ENCODE assay signal across 1 cellular context in genomic region chr1:161612322-161613141, GRCh38.
TF ChIP-seq lines count a peak whose summit lies in the region.
"Not testable (repeated sequence)": the region's sequence is repeated elsewhere in the genome, so short reads cannot be mapped to it uniquely, and the experiment has no call there.

No MANE protein-coding gene starts in this region.

TF ChIP-seq in HepG2, 621 proteins besides CTCF, POLR2A, EP300 and RAD21 (continued from another document):
- TF ChIP-seq, protein P1, sequence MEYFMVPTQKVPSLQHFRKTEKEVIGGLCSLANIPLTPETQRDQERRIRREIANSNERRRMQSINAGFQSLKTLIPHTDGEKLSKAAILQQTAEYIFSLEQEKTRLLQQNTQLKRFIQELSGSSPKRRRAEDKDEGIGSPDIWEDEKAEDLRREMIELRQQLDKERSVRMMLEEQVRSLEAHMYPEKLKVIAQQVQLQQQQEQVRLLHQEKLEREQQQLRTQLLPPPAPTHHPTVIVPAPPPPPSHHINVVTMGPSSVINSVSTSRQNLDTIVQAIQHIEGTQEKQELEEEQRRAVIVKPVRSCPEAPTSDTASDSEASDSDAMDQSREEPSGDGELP (IDR thresholded peaks at IDR 0.05; ENCODE audit: borderline replicate concordance, low read depth) = 0 out of 2 replicates have a peak, but pooled peaks have one; percentile 25
- 0 out of 2 replicates have a peak, but pooled peaks have one; percentile 51 for TF ChIP-seq CBFB (CRISPR knock-in tag; IDR thresholded peaks at IDR 0.05)
- TF ChIP-seq, protein P2, sequence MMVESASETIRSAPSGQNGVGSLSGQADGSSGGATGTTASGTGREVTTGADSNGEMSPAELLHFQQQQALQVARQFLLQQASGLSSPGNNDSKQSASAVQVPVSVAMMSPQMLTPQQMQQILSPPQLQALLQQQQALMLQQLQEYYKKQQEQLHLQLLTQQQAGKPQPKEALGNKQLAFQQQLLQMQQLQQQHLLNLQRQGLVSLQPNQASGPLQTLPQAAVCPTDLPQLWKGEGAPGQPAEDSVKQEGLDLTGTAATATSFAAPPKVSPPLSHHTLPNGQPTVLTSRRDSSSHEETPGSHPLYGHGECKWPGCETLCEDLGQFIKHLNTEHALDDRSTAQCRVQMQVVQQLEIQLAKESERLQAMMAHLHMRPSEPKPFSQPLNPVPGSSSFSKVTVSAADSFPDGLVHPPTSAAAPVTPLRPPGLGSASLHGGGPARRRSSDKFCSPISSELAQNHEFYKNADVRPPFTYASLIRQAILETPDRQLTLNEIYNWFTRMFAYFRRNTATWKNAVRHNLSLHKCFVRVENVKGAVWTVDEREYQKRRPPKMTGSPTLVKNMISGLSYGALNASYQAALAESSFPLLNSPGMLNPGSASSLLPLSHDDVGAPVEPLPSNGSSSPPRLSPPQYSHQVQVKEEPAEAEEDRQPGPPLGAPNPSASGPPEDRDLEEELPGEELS (CRISPR knock-in tag; IDR thresholded peaks at IDR 0.05) = peak; percentile 26
- 0 out of 2 replicates have a peak, but pooled peaks have one; percentile 46 for TF ChIP-seq ZNF263 (CRISPR knock-in tag; IDR thresholded peaks at IDR 0.05)
- peak; percentile 22; the same call in 1 of the 2 replicates for TF ChIP-seq ZNF331 (CRISPR knock-in tag; IDR thresholded peaks at IDR 0.05)
- TF ChIP-seq SP5 (CRISPR knock-in tag; IDR thresholded peaks at IDR 0.05; ENCODE audit: borderline replicate concordance, low read depth) = peak; percentile 73
- peak; percentile 69; the same call in 1 of the 2 replicates for TF ChIP-seq SMAD3 (CRISPR knock-in tag; IDR thresholded peaks at IDR 0.05)
- TF ChIP-seq ZFP36 (IDR thresholded peaks at IDR 0.05; ENCODE audit: borderline replicate concordance, low read depth, low read length, partially characterized antibody) = peak; percentile 45
- peak; percentile 63 for TF ChIP-seq GATAD2A (CRISPR knock-in tag; IDR thresholded peaks at IDR 0.05)
- peak; percentile 28; the same call in 1 of the 2 replicates for TF ChIP-seq UBTF (CRISPR knock-in tag; IDR thresholded peaks at IDR 0.05)
- 0 out of 2 replicates have a peak, but pooled peaks have one; percentile 25 for TF ChIP-seq IRF2 (CRISPR knock-in tag; IDR thresholded peaks at IDR 0.05)
- TF ChIP-seq FOXP1 (IDR thresholded peaks at IDR 0.05) = not testable (repeated sequence)
- peak; percentile 29; the same call in 1 of the 2 replicates for TF ChIP-seq FOXP1 (CRISPR knock-in tag; IDR thresholded peaks at IDR 0.05)
- 0 out of 2 replicates have a peak, but pooled peaks have one; percentile 30 for TF ChIP-seq MYPOP (CRISPR knock-in tag; IDR thresholded peaks at IDR 0.05)
- TF ChIP-seq PATZ1 (CRISPR knock-in tag; IDR thresholded peaks at IDR 0.05) = peak; percentile 59; the same call in 1 of the 2 replicates
- TF ChIP-seq, protein P3, sequence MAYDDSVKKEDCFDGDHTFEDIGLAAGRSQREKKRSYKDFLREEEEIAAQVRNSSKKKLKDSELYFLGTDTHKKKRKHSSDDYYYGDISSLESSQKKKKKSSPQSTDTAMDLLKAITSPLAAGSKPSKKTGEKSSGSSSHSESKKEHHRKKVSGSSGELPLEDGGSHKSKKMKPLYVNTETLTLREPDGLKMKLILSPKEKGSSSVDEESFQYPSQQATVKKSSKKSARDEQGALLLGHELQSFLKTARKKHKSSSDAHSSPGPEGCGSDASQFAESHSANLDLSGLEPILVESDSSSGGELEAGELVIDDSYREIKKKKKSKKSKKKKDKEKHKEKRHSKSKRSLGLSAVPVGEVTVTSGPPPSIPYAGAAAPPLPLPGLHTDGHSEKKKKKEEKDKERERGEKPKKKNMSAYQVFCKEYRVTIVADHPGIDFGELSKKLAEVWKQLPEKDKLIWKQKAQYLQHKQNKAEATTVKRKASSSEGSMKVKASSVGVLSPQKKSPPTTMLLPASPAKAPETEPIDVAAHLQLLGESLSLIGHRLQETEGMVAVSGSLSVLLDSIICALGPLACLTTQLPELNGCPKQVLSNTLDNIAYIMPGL (CRISPR knock-in tag; IDR thresholded peaks at IDR 0.05; ENCODE audit: borderline replicate concordance in 1 of 2, low read depth in 1 of 2) = peak in 1 of 2 experiments; percentile 65
- peak; percentile 42; the same call in 1 of the 2 replicates for TF ChIP-seq SAP130 (CRISPR knock-in tag; IDR thresholded peaks at IDR 0.05; ENCODE audit: low read depth)
- peak; percentile 18; the same call in 1 of the 2 replicates for TF ChIP-seq HDAC2 (CRISPR knock-in tag; IDR thresholded peaks at IDR 0.05)
